ENCODE assay signal across 24 cellular contexts in genomic region chr10:118776033-118776432, GRCh38. TPM values are rescaled to one million over a fixed set of nuclear protein-coding genes. Genes with fewer than 3 reads are reported as not detected.
DNase-seq lines count a peak whose midpoint lies in the region; ATAC-seq, FAIRE-seq and TF ChIP-seq lines count a peak whose summit lies in the region.
"Had no signal": no experiment of that assay in that cellular context is flagged by ENCODE, and none has a peak within 500 bp of the region (broad histone marks: within the 10 kb centered on the region; RNA-seq: fewer than 3 reads in every experiment).

No MANE protein-coding gene starts in this region.

- 71% methylated on average over 3 of the region's 3 CpGs for WGBS in K562 (ENCODE audit: insufficient coverage, low coverage, missing lambda C conversion rate)

- POLR2A ChIA-PET in K562 (lab: Yijun Ruan, JAX) = no interaction called here

- no peaks in the 10 kb centered on the region for H3K9me3 ChIP-seq in DND-41 (ENCODE audit: insufficient read depth, low read length, severe bottlenecking)
- 0 out of 2 replicates have a peak, but pooled peaks cover 2% of the 10 kb centered on the region for H3K9me3 ChIP-seq in K562 (replicated peaks; ENCODE audit: control insufficient read depth, insufficient read depth, low read depth, low read length)
- H3K9me3 ChIP-seq: BE2C had no signal

- H3K9me1 ChIP-seq in K562 (ENCODE audit: control insufficient read depth, insufficient read depth, low read length) = no peaks in the 10 kb centered on the region

- intact Hi-C loops in K562 (cut with micrococcal nuclease) = no loop called here

- H3K4me2 ChIP-seq in DND-41 (ENCODE audit: insufficient read depth, low read length) (no peak overlapping the region), K562 (ENCODE audit: insufficient read depth, low read length) (no peak overlapping the region)
- H3K4me2 ChIP-seq: BLaER1 had no signal

- H3K9me3 Mint-ChIP-seq in activated CD8-positive, alpha-beta memory T cell treated with anti-CD3 and anti-CD28 coated beads, Interleukin-2, amount 10 ng/mL, durations not matched to agents 7 days and 5 days (ENCODE audit: low read depth) = peaks cover 4% of the 10 kb centered on the region

- H4K20me1 ChIP-seq in DND-41 (ENCODE audit: insufficient read depth, low read length) (no peaks in the 10 kb centered on the region), K562 (replicated peaks; ENCODE audit: control insufficient read depth, insufficient read depth, low read length) (no peaks in the 10 kb centered on the region)
- H4K20me1 ChIP-seq: BLaER1 had no signal

- H3K4me3 ChIP-seq in DND-41 (ENCODE audit: low read depth in 1 of 2, low read length in 2 of 2) (no peak overlapping the region), K562 (no peak overlapping the region)
- H3K4me3 ChIP-seq: BLaER1 had no signal

- H3K9ac ChIP-seq in DND-41 (ENCODE audit: low read depth, low read length) (no peak overlapping the region), K562 (ENCODE audit: insufficient read depth in 1 of 2, low read depth in 2 of 2, low read length in 2 of 2) (no peak overlapping the region)
- H3K9ac ChIP-seq: BLaER1 had no signal

- no TSS peak for BruUV-seq in K562 (replicated peaks; lab: Mats Ljungman, UMichigan)

- no peak for ATAC-seq in activated CD8-positive, alpha-beta memory T cell treated with anti-CD3 and anti-CD28 coated beads, Interleukin-2, amount 10 ng/mL, durations not matched to agents 7 days and 5 days
- peak; percentile 39; the same call in 1 of the 3 replicates for ATAC-seq in DND-41 (ENCODE audit: insufficient read depth, low read depth)
- ATAC-seq in K562 = no peak
- no peak for ATAC-seq in HG03571 (IDR thresholded peaks at IDR 0.05; ENCODE audit: unreplicated experiment)

- H3K27ac ChIP-seq in DND-41 (ENCODE audit: low read length) = no peak overlapping the region
- no peak overlapping the region for H3K27ac ChIP-seq in K562 (ENCODE audit: extremely low read depth, low read depth, low read length)
- H3K27ac ChIP-seq: BLaER1 had no signal

- no peak overlapping the region for H3K27ac Mint-ChIP-seq in activated CD8-positive, alpha-beta memory T cell treated with anti-CD3 and anti-CD28 coated beads, Interleukin-2, amount 10 ng/mL, durations not matched to agents 7 days and 5 days
- H3K27ac Mint-ChIP-seq: CD4-positive, CD25-positive, alpha-beta regulatory T cell; CD8-positive, alpha-beta memory T cell had no signal

- in situ Hi-C loops in K562 (cut with MboI) = no loop called here

- no peaks in the 10 kb centered on the region for H3K79me2 ChIP-seq in DND-41 (ENCODE audit: insufficient read depth, low read length)
- no peaks in the 10 kb centered on the region for H3K79me2 ChIP-seq in K562 (ENCODE audit: control insufficient read depth, insufficient read depth, low read length)

- H3K4me3 Mint-ChIP-seq in activated CD8-positive, alpha-beta memory T cell treated with anti-CD3 and anti-CD28 coated beads, Interleukin-2, amount 10 ng/mL, durations not matched to agents 7 days and 5 days = no peak overlapping the region
- H3K4me3 Mint-ChIP-seq: CD14-positive monocyte; CD4-positive, alpha-beta memory T cell; CD4-positive, CD25-positive, alpha-beta regulatory T cell; CD8-positive, alpha-beta memory T cell had no signal

- no peak for TF ChIP-seq EP300 in K562 (IDR thresholded peaks at IDR 0.05; ENCODE audit: low read length)

- TF ChIP-seq CTCF in DND-41 (IDR thresholded peaks at IDR 0.05; ENCODE audit: borderline replicate concordance, extremely low read depth, low read length, poor library complexity, severe bottlenecking) (no peak), K562 (IDR thresholded peaks at IDR 0.05 in 2 of 3, conservative IDR thresholded peaks at IDR 0.05 in 1 of 3; ENCODE audit: insufficient read depth in 2 of 3, low read depth in 1 of 3, low read length in 3 of 3) (no peak)

- no peaks in the 10 kb centered on the region for H3K4me1 Mint-ChIP-seq in activated CD8-positive, alpha-beta memory T cell treated with anti-CD3 and anti-CD28 coated beads, Interleukin-2, amount 10 ng/mL, durations not matched to agents 7 days and 5 days
- H3K4me1 Mint-ChIP-seq: CD4-positive, alpha-beta memory T cell; CD4-positive, CD25-positive, alpha-beta regulatory T cell; CD8-positive, alpha-beta memory T cell had no signal

- H3K4me1 ChIP-seq in DND-41 (ENCODE audit: insufficient read depth, low read length) = no peaks in the 10 kb centered on the region
- no peaks in the 10 kb centered on the region; a peak in 1 of 5 replicates for H3K4me1 ChIP-seq in K562 (replicated peaks in 1 of 2; ENCODE audit: control insufficient read depth in 2 of 2, insufficient read depth in 2 of 2, low read length in 2 of 2)
- H3K4me1 ChIP-seq: BE2C, BLaER1 had no signal

- TF ChIP-seq RAD21 in K562 (CRISPR knock-in tag; conservative IDR thresholded peaks at IDR 0.05 in 1 of 2, IDR thresholded peaks at IDR 0.05 in 1 of 2) = no peak

- H3K36me3 ChIP-seq in DND-41 (ENCODE audit: insufficient read depth, low read length) (no peaks in the 10 kb centered on the region), K562 (ENCODE audit: control insufficient read depth, insufficient read depth, low read length) (no peaks in the 10 kb centered on the region)
- H3K36me3 ChIP-seq: BE2C, BLaER1 had no signal

- CTCF ChIA-PET in activated CD8-positive, alpha-beta memory T cell treated with anti-CD3 and anti-CD28 coated beads, Interleukin-2, amount 10 ng/mL, durations not matched to agents 7 days and 5 days (lab: Charles Lee) = interaction anchor here (0.8 kb wide), 1 partner anchor 37 kb away, joined by 3 read pairs; no protein-coding TSS in a partner anchor
- CTCF ChIA-PET in K562 (lab: Yijun Ruan, JAX; ENCODE audit: low intra/inter-chr PET ratio) = no interaction called here

- DNase-seq in activated CD8-positive, alpha-beta memory T cell treated with anti-CD3 and anti-CD28 coated beads, Interleukin-2, amount 10 ng/mL, durations not matched to agents 7 days and 5 days = peak; percentile 14
- DNase-seq in activated CD8-positive, alpha-beta memory T cell treated with anti-CD3 and anti-CD28 coated beads, Interleukin-2, amount 50 U/mL, for 4 hours = no peak
- no peak for DNase-seq in DND-41
- no peak for DNase-seq in K562 (ENCODE audit: extremely low read depth in 1 of 4, low spot score in 3 of 4)
- DNase-seq in islet precursor cell = no peak
- DNase-seq: 8988T; ACHN; BE2C; C1 segment of cervical spinal cord; CD4-positive, alpha-beta memory T cell; CD4-positive, CD25-positive, alpha-beta regulatory T cell; CD8-positive, alpha-beta memory T cell; COR-L47; DMS 273 treated with DMSO at 0.1 percent for 48 hours; DMS153; DMS79; GF-D8 had no signal

- H3K27me3 ChIP-seq in DND-41 (ENCODE audit: insufficient read depth, low read length, poor library complexity) = no peaks in the 10 kb centered on the region
- H3K27me3 ChIP-seq in K562 (ENCODE audit: control insufficient read depth in 2 of 2, insufficient read depth in 2 of 2, low read length in 2 of 2) = no peaks in the 10 kb centered on the region
- H3K27me3 ChIP-seq: BE2C, BLaER1 had no signal

- H2AFZ ChIP-seq in DND-41 (ENCODE audit: low read depth, low read length) = no peak overlapping the region
- H2AFZ ChIP-seq in K562 (ENCODE audit: low read depth, low read length) = no peak overlapping the region

- peaks cover 4% of the 10 kb centered on the region for H3K27me3 Mint-ChIP-seq in activated CD8-positive, alpha-beta memory T cell treated with anti-CD3 and anti-CD28 coated beads, Interleukin-2, amount 10 ng/mL, durations not matched to agents 7 days and 5 days

- H3K36me3 Mint-ChIP-seq in activated CD8-positive, alpha-beta memory T cell treated with anti-CD3 and anti-CD28 coated beads, Interleukin-2, amount 10 ng/mL, durations not matched to agents 7 days and 5 days = no peaks in the 10 kb centered on the region
- H3K36me3 Mint-ChIP-seq: CD4-positive, alpha-beta memory T cell; CD4-positive, CD25-positive, alpha-beta regulatory T cell; CD8-positive, alpha-beta memory T cell had no signal

- FAIRE-seq in K562 (lab: Jason Lieb, UNC) = no peak
- FAIRE-seq: A204.1, G401.6, GM12891, GM19239 had no signal

- TF ChIP-seq POLR2A in K562 (conservative IDR thresholded peaks at IDR 0.05) = no peak

TF ChIP-seq in K562, 482 proteins besides CTCF, POLR2A, EP300 and RAD21 (continues in another document):
- no peak for TF ChIP-seq ZNF277 (CRISPR knock-in tag; IDR thresholded peaks at IDR 0.05; ENCODE audit: borderline replicate concordance)
- no peak for TF ChIP-seq HMGN3 (IDR thresholded peaks at IDR 0.05; ENCODE audit: borderline replicate concordance, extremely low read depth, insufficient read length, low read depth, low read length)

RNA-seq across cellular contexts. Expression of gene CACUL1, which starts 21.3 kb away (rescaled TPM):
- 10 to 100 TPM; 25.6 to 26.4 TPM for total RNA-seq in activated CD8-positive, alpha-beta memory T cell treated with anti-CD3 and anti-CD28 coated beads, Interleukin-2, amount 10 ng/mL, durations not matched to agents 7 days and 5 days
- 18.9 and 38.9 TPM in 2 replicates for total RNA-seq in K562 (2011; cell fraction: chromatin; rRNA removed; ENCODE audit: low replicate concordance)
- total RNA-seq in K562 (2011; cell fraction: nucleolus; rRNA removed) = 6.3 and 13.0 TPM in 2 replicates
- total RNA-seq in K562 (2011; cell fraction: nucleoplasm; rRNA removed) = 16.6 and 33.1 TPM in 2 replicates
- total RNA-seq in K562 (2014; rRNA removed) = 13.5 and 13.9 TPM in 2 replicates
- total RNA-seq in K562 (2014; rRNA removed; fragmentation: Illumina TruSeq; extraction: Trizol) = 16.1 and 18.4 TPM in 2 replicates
- total RNA-seq in K562 (2015; rRNA removed; fragmentation: Illumina TruSeq; extraction: Trizol) = 14.8 and 15.1 TPM in 2 replicates
- total RNA-seq in K562 (2021) = 16.5 and 17.1 TPM in 2 replicates
- polyA plus RNA-seq in K562 (2011; rRNA removed) = 13.9 and 15.0 TPM in 2 replicates
- 2.9 and 4.4 TPM in 2 replicates for polyA plus RNA-seq in K562 (2011; cell fraction: cytosol; rRNA removed)
- 4.8 and 7.2 TPM in 2 replicates for polyA plus RNA-seq in K562 (2011; cell fraction: nucleus; rRNA removed)
- 5.8 and 6.6 TPM in 2 replicates for polyA plus RNA-seq in K562 (2012)
- 6.1 and 6.5 TPM in 2 replicates for polyA plus RNA-seq in K562 (2014; fragmentation: Illumina TruSeq; extraction: Trizol)
- polyA plus RNA-seq in K562 (2014; fragmentation: Nextera tagmentation; extraction: Ambion mirVana) = 10 to 100 TPM in 1 of 2 experiments, 1 to 10 TPM in 1; 4.5 to 10.1 TPM
- polyA plus RNA-seq in K562 (2014; rRNA removed) = 6.1 and 6.4 TPM in 2 replicates
- 17.8 and 20.5 TPM in 2 replicates for polyA minus RNA-seq in K562 (2011; rRNA and poly(A)+ RNA removed)
- 11.9 and 12.9 TPM in 2 replicates for polyA minus RNA-seq in K562 (2011; cell fraction: cytosol; rRNA and poly(A)+ RNA removed)
- polyA minus RNA-seq in K562 (2011; cell fraction: nucleus; rRNA and poly(A)+ RNA removed) = 9.2 and 15.4 TPM in 2 replicates
